1 cellular context compared by ENCODE assay signal in genomic region chr7:129216821-129217416, GRCh38. TPM values are rescaled to one million over a fixed set of nuclear protein-coding genes. Genes with fewer than 3 reads are reported as not detected.
"Had no signal": no experiment of that assay in that cellular context is flagged by ENCODE, and none has a peak within 500 bp of the region (broad histone marks: within the 10 kb centered on the region; RNA-seq: fewer than 3 reads in every experiment).

No MANE protein-coding gene starts in this region.

RNA-seq across cellular contexts. Expression of gene SMO, which starts 28.5 kb away (rescaled TPM):
- total RNA-seq: MCF 10A had no signal
